7 cellular contexts compared by ENCODE assay signal in genomic region chr16:74936902-74937560, GRCh38. TPM values are rescaled to one million over a fixed set of nuclear protein-coding genes. Genes with fewer than 3 reads are reported as not detected.
DNase-seq lines count a peak whose midpoint lies in the region; ATAC-seq and TF ChIP-seq lines count a peak whose summit lies in the region.

No MANE protein-coding gene starts in this region.

- no peak overlapping the region for H3K4me3 ChIP-seq in lower leg skin (ENCODE audit: low read depth, poor library complexity, severe bottlenecking)

- H3K4me1 Mint-ChIP-seq in immature natural killer cell = peaks cover 4 to 7% of the 10 kb centered on the region in 2 donors

- no peaks in the 10 kb centered on the region for H3K9me3 Mint-ChIP-seq in immature natural killer cell

- H3K27ac ChIP-seq in foreskin keratinocyte = no peak overlapping the region

- 89 to 90% methylated on average over 7 of the region's 7 CpGs for WGBS in lower leg skin, 2 donors

- TF ChIP-seq CTCF in lower leg skin (IDR thresholded peaks at IDR 0.05) (no peak), foreskin keratinocyte (conservative IDR thresholded peaks at IDR 0.05) (no peak)

- DNase-seq in NOMO-1 treated with dmso at 0.1 percent for 144 hours (lab: John Stamatoyannopoulos, UW; ENCODE audit: unreplicated experiment) (peak; percentile 66), immature natural killer cell (peak; percentile 10 to 19 (median 11)), HPDE6-E6E7 (ENCODE audit: extremely low spot score) (no peak), lower leg skin (ENCODE audit: low spot score in 2 of 2) (no peak), foreskin keratinocyte (no peak)

- H3K27me3 ChIP-seq in foreskin keratinocyte = no peaks in the 10 kb centered on the region

- H3K27ac Mint-ChIP-seq in immature natural killer cell = peak overlapping the region in 3 of 6 donors; percentile 6 to 48 (median 17)

- no peak overlapping the region for H3K4me3 Mint-ChIP-seq in immature natural killer cell

- TF ChIP-seq POLR2A in lower leg skin (IDR thresholded peaks at IDR 0.05) = no peak

- H3K4me1 ChIP-seq in foreskin keratinocyte = no peaks in the 10 kb centered on the region

- peaks cover 15 to 46% (median 19%) of the 10 kb centered on the region in 3 donors for H3K36me3 Mint-ChIP-seq in immature natural killer cell

- H3K27me3 Mint-ChIP-seq in immature natural killer cell (ENCODE audit: low read depth in 3 of 3) = no peaks in the 10 kb centered on the region

- intact Hi-C loops in lower leg skin (cut with DNase I; ENCODE audit: low total_unique reads) = no loop called here

- ATAC-seq in GM18861 (IDR thresholded peaks at IDR 0.05; ENCODE audit: unreplicated experiment) (peak; percentile 93), HG02623 (IDR thresholded peaks at IDR 0.05; ENCODE audit: unreplicated experiment) (peak; percentile 84), foreskin keratinocyte (no peak)

RNA-seq across cellular contexts. Expression of gene WDR59, which starts 47.9 kb away (rescaled TPM):
- polyA plus RNA-seq in immature natural killer cell = 10 to 100 TPM in 1 of 3 donors, 1 to 10 TPM in 2; 3.1 to 10.2 (median 6.5) TPM
- total RNA-seq in lower leg skin = 10 to 100 TPM; 26.0 to 59.4 (median 48.4) TPM
- 22.7 and 23.8 TPM in 2 replicates for total RNA-seq in foreskin keratinocyte
- 17.6 and 19.7 TPM in 2 replicates for polyA plus RNA-seq in foreskin keratinocyte

Comparison
In these comparisons a context has a peak if more than half of its experiments do, and no peak if none do; other contexts are left out.
1. DNase-seq: peak in NOMO-1 treated with dmso at 0.1 percent for 144 hours (single experiment) and immature natural killer cell (3 of 3); none in HPDE6-E6E7 (single experiment), lower leg skin (0 of 2) and foreskin keratinocyte (0 of 2).